Comparison of ENCODE assay signal across 8 cellular contexts in genomic region chr3:69200384-69201068, GRCh38.
DNase-seq lines count a peak whose midpoint lies in the region; ATAC-seq and TF ChIP-seq lines count a peak whose summit lies in the region.

No MANE protein-coding gene starts in this region.

- no peaks in the 10 kb centered on the region for H3K27me3 ChIP-seq in rectal smooth muscle tissue (ENCODE audit: control insufficient read depth, insufficient read depth, low read length)

- H3K4me3 ChIP-seq in rectal smooth muscle tissue (ENCODE audit: low read length) = peak overlapping the region; percentile 1

- ATAC-seq in activated T-helper 17 cell treated with anti-CD3 and anti-CD28 coated beads, Interleukin-2, amount 50 U/mL, for 72 hours (replicated peaks) = peak; percentile 49
- ATAC-seq in Right ventricle myocardium superior (ENCODE audit: poor library complexity) (peak; percentile 80), GM19035 (IDR thresholded peaks at IDR 0.05; ENCODE audit: unreplicated experiment) (no peak), GM21619 (IDR thresholded peaks at IDR 0.05; ENCODE audit: unreplicated experiment) (no peak)

- no peaks in the 10 kb centered on the region for H3K9me3 Mint-ChIP-seq in activated T-helper 17 cell treated with anti-CD3 and anti-CD28 coated beads, Interleukin-2, amount 50 U/mL, for 72 hours

- H3K27ac ChIP-seq in 22Rv1 = peak overlapping the region; percentile 98
- H3K27ac ChIP-seq in rectal smooth muscle tissue (ENCODE audit: low read depth, low read length) = no peak overlapping the region

- no peak overlapping the region for H3K9ac ChIP-seq in rectal smooth muscle tissue (ENCODE audit: low read length)

- H3K36me3 ChIP-seq in rectal smooth muscle tissue (ENCODE audit: control insufficient read depth, insufficient read depth, low read length) = peaks cover 3% of the 10 kb centered on the region

- peaks cover 42% of the 10 kb centered on the region for H3K4me1 Mint-ChIP-seq in activated T-helper 17 cell treated with anti-CD3 and anti-CD28 coated beads, Interleukin-2, amount 50 U/mL, for 72 hours

- DNase-seq in NCI-H1092 (lab: John Stamatoyannopoulos, UW) (peak; percentile 20), Right ventricle myocardium superior (no peak), NCI-H524 treated with DMSO at 0.1 percent for 48 hours (lab: John Stamatoyannopoulos, UW) (no peak)

- peak overlapping the region; percentile 89 for H3K27ac Mint-ChIP-seq in activated T-helper 17 cell treated with anti-CD3 and anti-CD28 coated beads, Interleukin-2, amount 50 U/mL, for 72 hours

- intact Hi-C loops in Right ventricle myocardium superior (cut with DNase I) = no loop called here

- peak overlapping the region; percentile 77 for H3K4me3 Mint-ChIP-seq in activated T-helper 17 cell treated with anti-CD3 and anti-CD28 coated beads, Interleukin-2, amount 50 U/mL, for 72 hours

- peaks cover 41% of the 10 kb centered on the region for H3K36me3 Mint-ChIP-seq in activated T-helper 17 cell treated with anti-CD3 and anti-CD28 coated beads, Interleukin-2, amount 50 U/mL, for 72 hours (ENCODE audit: low read depth)

- TF ChIP-seq CTCF in 22Rv1 (IDR thresholded peaks at IDR 0.05) = no peak

- H3K27me3 Mint-ChIP-seq in activated T-helper 17 cell treated with anti-CD3 and anti-CD28 coated beads, Interleukin-2, amount 50 U/mL, for 72 hours = no peaks in the 10 kb centered on the region

- no peaks in the 10 kb centered on the region for H3K4me1 ChIP-seq in rectal smooth muscle tissue (ENCODE audit: control insufficient read depth, insufficient read depth, low read length)

Comparison
In these comparisons a context has a peak if more than half of its experiments do, and no peak if none do; other contexts are left out.
1. ATAC-seq: peak in activated T-helper 17 cell treated with anti-CD3 and anti-CD28 coated beads, Interleukin-2, amount 50 U/mL, for 72 hours (single experiment) and Right ventricle myocardium superior (single experiment); none in GM19035 (single experiment) and GM21619 (single experiment).